Comparison of ENCODE assay signal across 18 cellular contexts in genomic region chr3:126023390-126023789, GRCh38. TPM values are rescaled to one million over a fixed set of nuclear protein-coding genes. Genes with fewer than 3 reads are reported as not detected.
DNase-seq lines count a peak whose midpoint lies in the region; ATAC-seq and TF ChIP-seq lines count a peak whose summit lies in the region.
"Had no signal": no experiment of that assay in that cellular context is flagged by ENCODE, and none has a peak within 500 bp of the region (broad histone marks: within the 10 kb centered on the region; RNA-seq: fewer than 3 reads in every experiment).

No MANE protein-coding gene starts in this region.

- peaks cover 10% of the 10 kb centered on the region; the same call in 1 of the 2 replicates for H3K9me2 ChIP-seq in GM23338 (ENCODE audit: insufficient read depth)

- H3K4me2 ChIP-seq in GM23338 = no peak overlapping the region
- no peak overlapping the region for H3K4me2 ChIP-seq in neural progenitor cell
- H3K4me2 ChIP-seq: BLaER1 had no signal

- H3K9ac ChIP-seq in endodermal cell (ENCODE audit: extremely low read depth, low read length, poor library complexity, severe bottlenecking) (no peak overlapping the region), neural progenitor cell (no peak overlapping the region)
- H3K9ac ChIP-seq: BLaER1 had no signal

- H3K27ac Mint-ChIP-seq in GM23338 = no peak overlapping the region
- no peak overlapping the region for H3K27ac Mint-ChIP-seq in endodermal cell
- peak overlapping the region; percentile 57 for H3K27ac Mint-ChIP-seq in neural progenitor cell

- H3K27me3 Mint-ChIP-seq in GM23338 (ENCODE audit: insufficient read depth, low read depth, poor library complexity) = peaks cover 23% of the 10 kb centered on the region
- H3K27me3 Mint-ChIP-seq in endodermal cell (ENCODE audit: insufficient read depth) = no peaks in the 10 kb centered on the region
- no peaks in the 10 kb centered on the region for H3K27me3 Mint-ChIP-seq in neural progenitor cell (ENCODE audit: insufficient read depth, low read depth)

- H3F3A ChIP-seq in GM23338 (replicated peaks; ENCODE audit: low read depth) (no peaks in the 10 kb centered on the region), neural progenitor cell (ENCODE audit: low read depth) (no peaks in the 10 kb centered on the region)

- H3K4me1 ChIP-seq in GM23338 (ENCODE audit: insufficient read depth) (peaks cover 25% of the 10 kb centered on the region), endodermal cell (ENCODE audit: control insufficient read depth, insufficient read depth, low read length) (peaks cover 10% of the 10 kb centered on the region), neural progenitor cell (no peaks in the 10 kb centered on the region)
- H3K4me1 ChIP-seq: BLaER1, Peyer's patch had no signal

- H3K36me3 Mint-ChIP-seq in GM23338 (ENCODE audit: low read depth) (peaks cover 28% of the 10 kb centered on the region), endodermal cell (ENCODE audit: low read depth) (peaks cover 63% of the 10 kb centered on the region), neural progenitor cell (peaks cover 25% of the 10 kb centered on the region)

- H3K36me3 ChIP-seq in GM23338 (ENCODE audit: insufficient read depth) (peaks cover 4% of the 10 kb centered on the region; the same call in 1 of the 2 replicates), endodermal cell (ENCODE audit: control insufficient read depth, insufficient read depth, low read length) (peaks cover 21% of the 10 kb centered on the region), neural progenitor cell (no peaks in the 10 kb centered on the region)

- H4K20me1 ChIP-seq in GM23338 (replicated peaks; ENCODE audit: insufficient read depth) = no peaks in the 10 kb centered on the region
- no peaks in the 10 kb centered on the region for H4K20me1 ChIP-seq in neural progenitor cell (ENCODE audit: low read depth)
- H4K20me1 ChIP-seq: BLaER1 had no signal

- TF ChIP-seq CTCF in GM23338 (conservative IDR thresholded peaks at IDR 0.05; ENCODE audit: low read depth in 2 of 2) (no peak), endodermal cell (conservative IDR thresholded peaks at IDR 0.05) (no peak), neural progenitor cell (IDR thresholded peaks at IDR 0.05) (no peak)

- DNase-seq in NCI-H1694 treated with DMSO at 0.1 percent for 48 hours (lab: John Stamatoyannopoulos, UW) = peak; percentile 36
- no peak for DNase-seq in NCI-H1694 (lab: John Stamatoyannopoulos, UW)
- peak; percentile 33 for DNase-seq in GM23338 (ENCODE audit: low spot score)
- DNase-seq in endodermal cell = peak; percentile 62
- peak; percentile 40 for DNase-seq in neural progenitor cell (ENCODE audit: low spot score)
- no peak for DNase-seq in RKO (ENCODE audit: low spot score)
- no peak for DNase-seq in NCI-H748 (lab: John Stamatoyannopoulos, UW; ENCODE audit: unreplicated experiment)
- DNase-seq in DMS79 treated with DMSO at 0.1 percent for 48 hours (lab: John Stamatoyannopoulos, UW) = no peak
- DNase-seq: 8988T, KBM-7, NCI-H1436 treated with DMSO at 0.1 percent for 48 hours, NCI-H2107, NCI-H345, NCI-H774, Peyer's patch, SIG-M5, SW 1271 had no signal

- no peaks in the 10 kb centered on the region for H3K79me2 ChIP-seq in GM23338 (replicated peaks; ENCODE audit: insufficient read depth)
- H3K79me2 ChIP-seq in neural progenitor cell (ENCODE audit: low read depth) = no peaks in the 10 kb centered on the region

- WGBS in endodermal cell (ENCODE audit: insufficient coverage in 1 of 2, insufficient read length in 1 of 2), 2 experiments = 89 to 96% methylated on average over 7 to 10 of the region's 10 CpGs

- peaks cover 27% of the 10 kb centered on the region for H3K4me1 Mint-ChIP-seq in GM23338
- peaks cover 22% of the 10 kb centered on the region for H3K4me1 Mint-ChIP-seq in endodermal cell
- peaks cover 10% of the 10 kb centered on the region for H3K4me1 Mint-ChIP-seq in neural progenitor cell

- H3K27ac ChIP-seq in GM23338 (ENCODE audit: low read depth) (no peak overlapping the region), endodermal cell (ENCODE audit: low read depth, low read length) (no peak overlapping the region), neural progenitor cell (no peak overlapping the region)
- H3K27ac ChIP-seq: BLaER1, Peyer's patch had no signal

- peaks cover 21% of the 10 kb centered on the region for H3K9me3 Mint-ChIP-seq in GM23338
- H3K9me3 Mint-ChIP-seq in endodermal cell = peaks cover 22% of the 10 kb centered on the region
- H3K9me3 Mint-ChIP-seq in neural progenitor cell = peaks cover 8% of the 10 kb centered on the region

- no peak overlapping the region for H2AFZ ChIP-seq in GM23338
- H2AFZ ChIP-seq in neural progenitor cell (replicated peaks) = no peak overlapping the region

- H3K4me3 ChIP-seq in GM23338 = no peak overlapping the region
- no peak overlapping the region for H3K4me3 ChIP-seq in endodermal cell (ENCODE audit: low read length)
- H3K4me3 ChIP-seq in neural progenitor cell = no peak overlapping the region
- H3K4me3 ChIP-seq: BLaER1, Peyer's patch had no signal

- H3K27me3 ChIP-seq in GM23338 (ENCODE audit: insufficient read depth) (no peaks in the 10 kb centered on the region), endodermal cell (ENCODE audit: control insufficient read depth, insufficient read depth, low read length, poor library complexity, severe bottlenecking) (no peaks in the 10 kb centered on the region), neural progenitor cell (no peaks in the 10 kb centered on the region)
- H3K27me3 ChIP-seq: BLaER1, Peyer's patch had no signal

- H3K9me3 ChIP-seq in endodermal cell (ENCODE audit: control insufficient read depth, low read length) (peaks cover 17% of the 10 kb centered on the region), neural progenitor cell (ENCODE audit: low read depth) (no peaks in the 10 kb centered on the region)

- H3K4me3 Mint-ChIP-seq in GM23338 (no peak overlapping the region), endodermal cell (no peak overlapping the region), neural progenitor cell (no peak overlapping the region)

- peak; percentile 77 for ATAC-seq in GM23338

TF ChIP-seq in GM23338, 12 proteins besides CTCF, POLR2A, EP300 and RAD21:
- TF ChIP-seq ETS1 (IDR thresholded peaks at IDR 0.05) (no peak), EZH2 (IDR thresholded peaks at IDR 0.05; ENCODE audit: low read depth, unreplicated experiment) (no peak), STAT1 (IDR thresholded peaks at IDR 0.05; ENCODE audit: unreplicated experiment) (no peak), ZNF114 (CRISPR knock-in tag; IDR thresholded peaks at IDR 0.05) (no peak), REST (IDR thresholded peaks at IDR 0.05; ENCODE audit: unreplicated experiment) (peak; percentile 78)

RNA-seq across cellular contexts. Expression of gene ROPN1B, which starts 54.4 kb away (rescaled TPM):
- not detected in 2 replicates for total RNA-seq in GM23338 (2014; rRNA removed; shearing (Covaris generic))
- 0.43 TPM in 1 of 2 replicates, not detected in the other for polyA plus RNA-seq in GM23338 (2016; fragmentation: Nextera tagmentation; extraction: Ambion mirVana)
- total RNA-seq in endodermal cell = not detected
- 0.71 TPM for polyA plus RNA-seq in endodermal cell (2013, experiment 1 of 2)
- polyA plus RNA-seq in endodermal cell (2013, experiment 2 of 2) = 0.70 TPM
- 0.12 TPM in 1 of 2 replicates, not detected in the other for total RNA-seq in neural progenitor cell (ENCODE audit: low replicate concordance)
- total RNA-seq: Peyer's patch had no signal

Comparison
In these comparisons a context has a peak if more than half of its experiments do, and no peak if none do; other contexts are left out.
1. DNase-seq: peak in NCI-H1694 treated with DMSO at 0.1 percent for 48 hours (single experiment), GM23338 (single experiment), endodermal cell (single experiment) and neural progenitor cell (single experiment); none in NCI-H1694 (single experiment), RKO (single experiment), NCI-H748 (single experiment) and DMS79 treated with DMSO at 0.1 percent for 48 hours (single experiment).